ENCODE assay signal across 8 cellular contexts in the genomic region with DNA sequence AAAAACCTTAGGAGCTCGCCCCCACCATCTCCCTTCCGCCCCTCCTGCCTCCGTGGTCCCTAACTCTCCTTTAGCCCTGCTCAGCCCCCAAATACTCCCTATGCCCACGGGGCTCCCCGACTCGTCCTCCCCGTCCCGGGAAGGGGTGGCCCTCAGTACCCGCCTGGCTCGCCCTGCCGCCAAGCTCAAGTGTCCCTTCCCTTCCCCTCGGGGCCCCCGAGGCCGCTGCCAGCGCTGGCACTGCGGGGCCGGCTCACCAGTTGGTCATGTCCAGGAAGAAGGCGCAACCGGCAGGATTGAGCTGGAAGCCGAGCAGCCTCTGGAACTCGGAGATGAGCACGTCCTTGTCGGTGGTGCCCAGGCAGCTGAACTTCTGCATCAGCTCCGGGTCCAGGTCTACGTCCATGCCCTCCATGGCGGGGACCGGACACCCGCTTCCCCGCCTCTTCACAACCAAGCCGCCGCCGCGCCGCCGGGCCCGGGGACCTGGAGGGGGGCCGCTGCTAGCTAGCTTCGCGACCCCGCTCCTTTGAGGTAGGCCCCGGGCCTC. TPM values are rescaled to one million over a fixed set of nuclear protein-coding genes. Genes with fewer than 3 reads are reported as not detected.
DNase-seq lines count a peak whose midpoint lies in the region; ATAC-seq and TF ChIP-seq lines count a peak whose summit lies in the region.

No MANE protein-coding gene starts in this region.

- DNase-seq in 8988T (peak; percentile 24), Ammon's horn (ENCODE audit: low spot score) (no peak)
- peak; percentile 63 for DNase-seq in natural killer cell treated with Interleukin-12 subunit alpha and Interleukin-12 subunit beta and Interleukin-15 and Interleukin-18, amount 100 ng/mL, for 72 hours (ENCODE audit: low spot score)

- no peaks in the 10 kb centered on the region for H3K9me3 Mint-ChIP-seq in natural killer cell treated with Interleukin-12 subunit alpha and Interleukin-12 subunit beta and Interleukin-15 and Interleukin-18, amount 100 ng/mL, for 72 hours

- peaks cover 0 to 2% of the 10 kb centered on the region in 2 donors for H3K27me3 Mint-ChIP-seq in natural killer cell treated with Interleukin-12 subunit alpha and Interleukin-12 subunit beta and Interleukin-15 and Interleukin-18, amount 100 ng/mL, for 72 hours

- H3K27ac Mint-ChIP-seq in natural killer cell treated with Interleukin-12 subunit alpha and Interleukin-12 subunit beta and Interleukin-15 and Interleukin-18, amount 100 ng/mL, for 72 hours = peak overlapping the region; percentile 95 to 98

- peak overlapping the region; percentile 99 for H3K4me3 Mint-ChIP-seq in natural killer cell treated with Interleukin-12 subunit alpha and Interleukin-12 subunit beta and Interleukin-15 and Interleukin-18, amount 100 ng/mL, for 72 hours

- H3K36me3 Mint-ChIP-seq in natural killer cell treated with Interleukin-12 subunit alpha and Interleukin-12 subunit beta and Interleukin-15 and Interleukin-18, amount 100 ng/mL, for 72 hours = peaks cover 6% of the 10 kb centered on the region

- peak; percentile 22 for ATAC-seq in GM18517 (IDR thresholded peaks at IDR 0.05; ENCODE audit: unreplicated experiment)
- peak; percentile 11 for ATAC-seq in HG03039 (IDR thresholded peaks at IDR 0.05; ENCODE audit: unreplicated experiment)
- ATAC-seq in SK-N-SH treated with all-trans-retinoic acid at 6 μM for 48 hours = peak; percentile 84
- ATAC-seq in esophagus mucosa = peak; percentile 44
- peak; percentile 73 for ATAC-seq in natural killer cell treated with Interleukin-12 subunit alpha and Interleukin-12 subunit beta and Interleukin-15 and Interleukin-18, amount 100 ng/mL, for 72 hours
- no peak for ATAC-seq in HG03139 (IDR thresholded peaks at IDR 0.05; ENCODE audit: unreplicated experiment)

- peaks cover 33 to 39% of the 10 kb centered on the region in 2 donors for H3K4me1 Mint-ChIP-seq in natural killer cell treated with Interleukin-12 subunit alpha and Interleukin-12 subunit beta and Interleukin-15 and Interleukin-18, amount 100 ng/mL, for 72 hours (ENCODE audit: low read depth in 2 of 2)

TF ChIP-seq in SK-N-SH treated with all-trans-retinoic acid at 6 μM for 48 hours, 23 proteins besides CTCF, POLR2A, EP300 and RAD21:
- TF ChIP-seq GLIS3 (CRISPR knock-in tag; IDR thresholded peaks at IDR 0.05) (no peak), ARNTL (CRISPR knock-in tag; IDR thresholded peaks at IDR 0.05; ENCODE audit: borderline replicate concordance, low read depth) (no peak), TOX (CRISPR knock-in tag; IDR thresholded peaks at IDR 0.05; ENCODE audit: borderline replicate concordance) (no peak), ZFP30 (CRISPR knock-in tag; IDR thresholded peaks at IDR 0.05) (no peak), ISL1 (CRISPR knock-in tag; IDR thresholded peaks at IDR 0.05) (no peak), SNAI2 (CRISPR knock-in tag; IDR thresholded peaks at IDR 0.05) (no peak)
TF ChIP-seq in SK-N-SH treated with all-trans-retinoic acid at 6 μM for 48 hours: peak in this region for 0.

RNA-seq across cellular contexts. Expression of a gene that starts 0.3 kb away (rescaled TPM):
- 49.0 TPM for total RNA-seq in esophagus mucosa
- 10 to 100 TPM; 68.1 to 70.0 TPM for total RNA-seq in natural killer cell treated with Interleukin-12 subunit alpha and Interleukin-12 subunit beta and Interleukin-15 and Interleukin-18, amount 100 ng/mL, for 72 hours
